Comparison of ENCODE assay signal across 1 cellular context in the genomic region with DNA sequence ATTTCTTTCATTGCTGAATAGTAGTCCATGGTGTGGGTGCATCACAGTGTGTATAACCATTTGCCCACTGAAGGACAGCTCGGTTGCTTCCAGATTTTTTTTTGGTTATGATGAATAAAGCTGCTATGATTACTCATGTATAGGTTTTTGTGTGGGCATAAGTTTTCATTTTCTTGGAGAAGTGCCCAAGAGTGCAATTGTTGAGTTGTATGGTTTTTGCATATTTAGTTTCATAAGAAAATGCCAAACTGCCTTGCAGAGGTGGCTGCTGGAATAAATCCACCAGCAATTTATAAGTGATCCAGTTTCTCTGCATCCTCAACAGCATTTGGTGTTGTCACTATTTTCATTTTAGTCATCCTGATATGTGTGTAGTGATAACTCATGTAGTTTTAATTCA.
A peak's percentile ranks its signal among the peaks of the same experiment; 100 is the strongest.
TF ChIP-seq lines count a peak whose summit lies in the region.

No MANE protein-coding gene starts in this region.

TF ChIP-seq in K562, 482 proteins besides CTCF, POLR2A, EP300 and RAD21 (continued from another document):
- TF ChIP-seq, protein P1, sequence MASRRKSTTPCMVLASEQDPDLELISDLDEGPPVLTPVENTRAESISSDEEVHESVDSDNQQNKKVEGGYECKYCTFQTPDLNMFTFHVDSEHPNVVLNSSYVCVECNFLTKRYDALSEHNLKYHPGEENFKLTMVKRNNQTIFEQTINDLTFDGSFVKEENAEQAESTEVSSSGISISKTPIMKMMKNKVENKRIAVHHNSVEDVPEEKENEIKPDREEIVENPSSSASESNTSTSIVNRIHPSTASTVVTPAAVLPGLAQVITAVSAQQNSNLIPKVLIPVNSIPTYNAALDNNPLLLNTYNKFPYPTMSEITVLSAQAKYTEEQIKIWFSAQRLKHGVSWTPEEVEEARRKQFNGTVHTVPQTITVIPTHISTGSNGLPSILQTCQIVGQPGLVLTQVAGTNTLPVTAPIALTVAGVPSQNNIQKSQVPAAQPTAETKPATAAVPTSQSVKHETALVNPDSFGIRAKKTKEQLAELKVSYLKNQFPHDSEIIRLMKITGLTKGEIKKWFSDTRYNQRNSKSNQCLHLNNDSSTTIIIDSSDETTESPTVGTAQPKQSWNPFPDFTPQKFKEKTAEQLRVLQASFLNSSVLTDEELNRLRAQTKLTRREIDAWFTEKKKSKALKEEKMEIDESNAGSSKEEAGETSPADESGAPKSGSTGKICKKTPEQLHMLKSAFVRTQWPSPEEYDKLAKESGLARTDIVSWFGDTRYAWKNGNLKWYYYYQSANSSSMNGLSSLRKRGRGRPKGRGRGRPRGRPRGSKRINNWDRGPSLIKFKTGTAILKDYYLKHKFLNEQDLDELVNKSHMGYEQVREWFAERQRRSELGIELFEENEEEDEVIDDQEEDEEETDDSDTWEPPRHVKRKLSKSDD (conservative IDR thresholded peaks at IDR 0.05; ENCODE audit: low read length) = no peak
- TF ChIP-seq ZNF717 (CRISPR knock-in tag; IDR thresholded peaks at IDR 0.05) = no peak
- peak; percentile 12 for TF ChIP-seq RBM25 (IDR thresholded peaks at IDR 0.05; ENCODE audit: low read depth, low read length, severe bottlenecking)
- TF ChIP-seq ZNF263 (CRISPR knock-in tag; IDR thresholded peaks at IDR 0.05; ENCODE audit: borderline replicate concordance) = no peak
- TF ChIP-seq POLR2AphosphoS2 (IDR thresholded peaks at IDR 0.05; ENCODE audit: low read length) = no peak
